In genomic region chr16:86892509-86892908, GRCh38 we compare ENCODE assay signal across 1 cellular context.
TF ChIP-seq lines count a peak whose summit lies in the region.

No MANE protein-coding gene starts in this region.

TF ChIP-seq in IMR-90, 13 proteins besides CTCF, POLR2A, EP300 and RAD21 (continued from another document):
- TF ChIP-seq NFE2L2 (IDR thresholded peaks at IDR 0.05; ENCODE audit: low read depth, low read length) (no peak), BHLHE40 (IDR thresholded peaks at IDR 0.05; ENCODE audit: low read depth, low read length) (no peak), CHD1 (IDR thresholded peaks at IDR 0.05; ENCODE audit: low read depth, low read length) (no peak), USF2 (IDR thresholded peaks at IDR 0.05; ENCODE audit: low read depth, low read length) (no peak), SMC3 (IDR thresholded peaks at IDR 0.05; ENCODE audit: low read depth, low read length) (no peak)
- TF ChIP-seq, protein P1, sequence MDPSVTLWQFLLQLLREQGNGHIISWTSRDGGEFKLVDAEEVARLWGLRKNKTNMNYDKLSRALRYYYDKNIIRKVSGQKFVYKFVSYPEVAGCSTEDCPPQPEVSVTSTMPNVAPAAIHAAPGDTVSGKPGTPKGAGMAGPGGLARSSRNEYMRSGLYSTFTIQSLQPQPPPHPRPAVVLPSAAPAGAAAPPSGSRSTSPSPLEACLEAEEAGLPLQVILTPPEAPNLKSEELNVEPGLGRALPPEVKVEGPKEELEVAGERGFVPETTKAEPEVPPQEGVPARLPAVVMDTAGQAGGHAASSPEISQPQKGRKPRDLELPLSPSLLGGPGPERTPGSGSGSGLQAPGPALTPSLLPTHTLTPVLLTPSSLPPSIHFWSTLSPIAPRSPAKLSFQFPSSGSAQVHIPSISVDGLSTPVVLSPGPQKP (IDR thresholded peaks at IDR 0.05; ENCODE audit: borderline replicate concordance, low read depth, low read length): no peak
